1 cellular context compared by ENCODE assay signal in genomic region chr1:236051107-236051885, GRCh38.
TF ChIP-seq lines count a peak whose summit lies in the region.

No MANE protein-coding gene starts in this region.

TF ChIP-seq in IMR-90, 13 proteins besides CTCF, POLR2A, EP300 and RAD21:
- TF ChIP-seq RCOR1 (IDR thresholded peaks at IDR 0.05; ENCODE audit: insufficient replicate concordance, low read length) (no peak), SMC3 (IDR thresholded peaks at IDR 0.05; ENCODE audit: low read depth, low read length) (no peak), MAFK (IDR thresholded peaks at IDR 0.05; ENCODE audit: low read depth, low read length) (no peak), BHLHE40 (IDR thresholded peaks at IDR 0.05; ENCODE audit: low read depth, low read length) (no peak), CEBPB (IDR thresholded peaks at IDR 0.05; ENCODE audit: low read depth, low read length) (no peak)
